Comparison of ENCODE assay signal across 19 cellular contexts in genomic region chr1:15751739-15752138, GRCh38. TPM values are rescaled to one million over a fixed set of nuclear protein-coding genes. Genes with fewer than 3 reads are reported as not detected.
A peak's percentile ranks its signal among the peaks of the same experiment; 100 is the strongest.
DNase-seq lines count a peak whose midpoint lies in the region; TF ChIP-seq lines count a peak whose summit lies in the region.
"Had no signal": no experiment of that assay in that cellular context is flagged by ENCODE, and none has a peak within 500 bp of the region (broad histone marks: within the 10 kb centered on the region; RNA-seq: fewer than 3 reads in every experiment).

No MANE protein-coding gene starts in this region.

- H3K14ac ChIP-seq in mesenchymal stem cell (ENCODE audit: low read length in 2 of 2), result no peak overlapping the region

- H4K8ac ChIP-seq in mesenchymal stem cell (ENCODE audit: low read length), result no peak overlapping the region

- H4K20me1 ChIP-seq in osteoblast (ENCODE audit: insufficient read depth, low read length), result no peaks in the 10 kb centered on the region

- no peak overlapping the region for H3K4ac ChIP-seq in mesenchymal stem cell (ENCODE audit: low read depth in 1 of 2, low read length in 2 of 2)

- no peaks in the 10 kb centered on the region for H3K27me3 Mint-ChIP-seq in type B pancreatic cell

- no peak overlapping the region for H3K23ac ChIP-seq in mesenchymal stem cell (ENCODE audit: low read length in 2 of 2)

- no peaks in the 10 kb centered on the region for H3K36me3 ChIP-seq in ascending aorta
- H3K36me3 ChIP-seq in osteoblast (ENCODE audit: insufficient read depth, low read length), result no peaks in the 10 kb centered on the region
- H3K36me3 ChIP-seq in mesenchymal stem cell (ENCODE audit: control insufficient read depth in 1 of 2, insufficient read depth in 2 of 2, low read depth in 1 of 2, low read length in 2 of 2), result no peaks in the 10 kb centered on the region
- H3K36me3 ChIP-seq: BLaER1 treated with 17β-estradiol and CSF1 and Interleukin-3, amounts not matched to agents 10 nM and 100 nM had no signal

- intact Hi-C loops in ascending aorta (cut with DNase I), result no loop called here

- H3K79me1 ChIP-seq in mesenchymal stem cell (replicated peaks; ENCODE audit: low read length, poor library complexity, severe bottlenecking), result no peaks in the 10 kb centered on the region

- H3K4me3 Mint-ChIP-seq in type B pancreatic cell, result no peak overlapping the region
- H3K4me3 Mint-ChIP-seq: CD4-positive, alpha-beta T cell; IgD-negative memory B cell had no signal

- H3K9me3 Mint-ChIP-seq in type B pancreatic cell, result no peaks in the 10 kb centered on the region
- H3K9me3 Mint-ChIP-seq: CD4-positive, alpha-beta T cell had no signal

- no peak overlapping the region for H3K18ac ChIP-seq in mesenchymal stem cell (ENCODE audit: low read depth in 1 of 2, low read length in 2 of 2)

- H2BK15ac ChIP-seq in mesenchymal stem cell (ENCODE audit: low read depth, poor library complexity, severe bottlenecking), result no peak overlapping the region

- H3K9ac ChIP-seq in mesenchymal stem cell (ENCODE audit: low read length), result no peak overlapping the region
- H3K9ac ChIP-seq: BLaER1 treated with 17β-estradiol and CSF1 and Interleukin-3, amounts not matched to agents 10 nM and 100 nM; GM23248 had no signal

- 83% methylated on average over 10 of the region's 10 CpGs for WGBS in mesenchymal stem cell

- H3K4me2 ChIP-seq in osteoblast (ENCODE audit: insufficient read depth, low read length), result no peak overlapping the region
- H3K4me2 ChIP-seq in mesenchymal stem cell (ENCODE audit: low read length, poor library complexity, severe bottlenecking), result no peak overlapping the region
- H3K4me2 ChIP-seq: BLaER1 treated with 17β-estradiol and CSF1 and Interleukin-3, amounts not matched to agents 10 nM and 100 nM had no signal

- H3K79me2 ChIP-seq in osteoblast (ENCODE audit: insufficient read depth, low read length), result no peaks in the 10 kb centered on the region

- H3K4me1 ChIP-seq in ascending aorta, result peaks cover 36 to 67% of the 10 kb centered on the region in 2 donors
- H3K4me1 ChIP-seq in osteoblast (ENCODE audit: insufficient read depth, low read length), result peaks cover 11% of the 10 kb centered on the region
- H3K4me1 ChIP-seq in mesenchymal stem cell (ENCODE audit: control insufficient read depth, insufficient read depth, low read depth, low read length), result peaks cover 2% of the 10 kb centered on the region

- no peaks in the 10 kb centered on the region for H3K36me3 Mint-ChIP-seq in type B pancreatic cell

- H2AK5ac ChIP-seq in mesenchymal stem cell (ENCODE audit: low read length, severe bottlenecking), result no peak overlapping the region

- peak overlapping the region; percentile 93 to 96 for H3K27ac ChIP-seq in ascending aorta
- no peak overlapping the region for H3K27ac ChIP-seq in osteoblast (ENCODE audit: low read depth, low read length)
- H3K27ac ChIP-seq in mesenchymal stem cell (ENCODE audit: low read length, poor library complexity, severe bottlenecking), result no peak overlapping the region
- H3K27ac ChIP-seq: BLaER1 treated with 17β-estradiol and CSF1 and Interleukin-3, amounts not matched to agents 10 nM and 100 nM; GM23248; HL-60 had no signal

- H3K4me1 Mint-ChIP-seq in type B pancreatic cell (ENCODE audit: unreplicated experiment), result peaks cover 11% of the 10 kb centered on the region

- H4K91ac ChIP-seq in mesenchymal stem cell (ENCODE audit: low read length), result no peak overlapping the region

- no peak overlapping the region for H2BK120ac ChIP-seq in mesenchymal stem cell (ENCODE audit: low read depth, low read length)

- H2BK5ac ChIP-seq in mesenchymal stem cell (ENCODE audit: low read depth, low read length, poor library complexity, severe bottlenecking), result no peak overlapping the region

- no peak overlapping the region for H2BK12ac ChIP-seq in mesenchymal stem cell (ENCODE audit: low read length in 2 of 2)

- H3K9me3 ChIP-seq in ascending aorta (no peaks in the 10 kb centered on the region), osteoblast (ENCODE audit: low read depth, low read length) (no peaks in the 10 kb centered on the region), mesenchymal stem cell (ENCODE audit: control insufficient read depth, low read length) (no peaks in the 10 kb centered on the region)
- H3K9me3 ChIP-seq: BLaER1 treated with 17β-estradiol and CSF1 and Interleukin-3, amounts not matched to agents 10 nM and 100 nM had no signal

- TF ChIP-seq CTCF in ascending aorta (IDR thresholded peaks at IDR 0.05) (no peak), osteoblast (IDR thresholded peaks at IDR 0.05; ENCODE audit: extremely low read depth, low read depth, low read length) (no peak), type B pancreatic cell (conservative IDR thresholded peaks at IDR 0.05) (no peak)

- peak; percentile 69 for DNase-seq in ELF-1 (ENCODE audit: low read depth, low spot score)
- DNase-seq in ascending aorta (ENCODE audit: low spot score in 2 of 2), result no peak
- DNase-seq in osteoblast (ENCODE audit: insufficient read length, low spot score, missing footprints), result peak; percentile 18
- no peak for DNase-seq in type B pancreatic cell (ENCODE audit: extremely low spot score, unreplicated experiment)
- no peak for DNase-seq in C1 segment of cervical spinal cord (lab: John Stamatoyannopoulos, UW)
- DNase-seq in mesenchymal stem cell, result no peak
- no peak for DNase-seq in HT-29 (ENCODE audit: low spot score)
- DNase-seq: ACHN; Calu3; CD4-positive, alpha-beta T cell; DMS 273 treated with DMSO at 0.1 percent for 48 hours; GM23248 had no signal

- no peak overlapping the region for H2AFZ ChIP-seq in osteoblast (ENCODE audit: low read length)
- H2AFZ ChIP-seq in mesenchymal stem cell (ENCODE audit: low read depth, low read length), result no peak overlapping the region
- H2AFZ ChIP-seq: GM23248 had no signal

- no peaks in the 10 kb centered on the region for H3K27me3 ChIP-seq in ascending aorta
- no peaks in the 10 kb centered on the region for H3K27me3 ChIP-seq in osteoblast (ENCODE audit: insufficient read depth, low read length)
- no peaks in the 10 kb centered on the region for H3K27me3 ChIP-seq in mesenchymal stem cell (ENCODE audit: control insufficient read depth in 1 of 2, insufficient read depth in 1 of 2, low read length in 2 of 2)

- H3K27ac Mint-ChIP-seq in type B pancreatic cell, result peak overlapping the region; percentile 68
- H3K27ac Mint-ChIP-seq: CD4-positive, alpha-beta T cell had no signal

- H3K4me3 ChIP-seq in ascending aorta (peak overlapping the region in 1 of 2 donors; percentile 42), osteoblast (ENCODE audit: insufficient read depth, low read length) (no peak overlapping the region), mesenchymal stem cell (ENCODE audit: insufficient read depth in 1 of 2, low read depth in 1 of 2, low read length in 2 of 2) (no peak overlapping the region)
- H3K4me3 ChIP-seq: BLaER1 treated with 17β-estradiol and CSF1 and Interleukin-3, amounts not matched to agents 10 nM and 100 nM; GM12878; GM23248 had no signal

RNA-seq across cellular contexts. Expression of gene FBLIM1, which starts 6.9 kb away (rescaled TPM):
- total RNA-seq in ascending aorta, result 641 TPM
- 108 and 121 TPM in 2 replicates for total RNA-seq in osteoblast
- 78.3 and 182 TPM in 2 replicates for total RNA-seq in type B pancreatic cell (ENCODE audit: low replicate concordance)
- polyA plus RNA-seq in mesenchymal stem cell (2013, experiment 1 of 2), result 112 TPM
- polyA plus RNA-seq in mesenchymal stem cell (2013, experiment 2 of 2), result 108 TPM
- 18.0 and 20.9 TPM in 2 replicates for total RNA-seq in HT-29 (2014; rRNA removed; shearing (Covaris generic))
- polyA plus RNA-seq: IgD-negative memory B cell had no signal

RNA-seq across cellular contexts. Expression of gene TMEM82, which starts 9.4 kb away (rescaled TPM):
- not detected for total RNA-seq in ascending aorta
- total RNA-seq in osteoblast, result not detected in 2 replicates
- 1.1 TPM in 2 replicates for total RNA-seq in type B pancreatic cell (ENCODE audit: low replicate concordance)
- not detected for polyA plus RNA-seq in mesenchymal stem cell (2013, experiment 1 of 2)
- polyA plus RNA-seq in mesenchymal stem cell (2013, experiment 2 of 2), result not detected
- not detected in 2 replicates for total RNA-seq in HT-29 (2014; rRNA removed; shearing (Covaris generic))
- total RNA-seq: A172; Calu3; CD4-positive, alpha-beta T cell; Daoy; G401; GM12878; GM23248 had no signal
- polyA plus RNA-seq: GM12878, GM23248, IgD-negative memory B cell had no signal

RNA-seq across cellular contexts. Expression of gene SLC25A34, which starts 15.7 kb away (rescaled TPM):
- 5.7 TPM for total RNA-seq in ascending aorta
- 1.4 and 1.5 TPM in 2 replicates for total RNA-seq in osteoblast
- total RNA-seq in type B pancreatic cell (ENCODE audit: low replicate concordance), result 2.4 and 3.8 TPM in 2 replicates
- polyA plus RNA-seq in mesenchymal stem cell (2013, experiment 1 of 2), result 0.32 TPM
- polyA plus RNA-seq in mesenchymal stem cell (2013, experiment 2 of 2), result 0.27 TPM
- 0.23 TPM in 1 of 2 replicates, not detected in the other for total RNA-seq in HT-29 (2014; rRNA removed; shearing (Covaris generic))
- total RNA-seq: A172 had no signal
- polyA plus RNA-seq: IgD-negative memory B cell had no signal

RNA-seq across cellular contexts. Expression of gene UQCRHL, which starts 55.7 kb away (rescaled TPM):
- total RNA-seq in ascending aorta (not detected), osteoblast (1.1 and 1.5 TPM in 2 replicates), type B pancreatic cell (ENCODE audit: low replicate concordance) (2.1 and 2.3 TPM in 2 replicates)
- polyA plus RNA-seq in mesenchymal stem cell (2013, experiment 1 of 2), result 1.9 TPM
- polyA plus RNA-seq in mesenchymal stem cell (2013, experiment 2 of 2), result 2.1 TPM
- total RNA-seq in HT-29 (2014; rRNA removed; shearing (Covaris generic)), result 5.5 and 8.0 TPM in 2 replicates

Comparison
In these comparisons a context has a peak if more than half of its experiments do, and no peak if none do; other contexts are left out.
1. DNase-seq: peak in ELF-1 (single experiment) and osteoblast (single experiment); none in ascending aorta (0 of 2), type B pancreatic cell (single experiment), C1 segment of cervical spinal cord (0 of 14), mesenchymal stem cell (single experiment) and HT-29 (single experiment).
2. H3K27ac ChIP-seq: peak in ascending aorta (2 of 2); none in osteoblast (single experiment) and mesenchymal stem cell (single experiment).